Comparison of ENCODE assay signal across 9 cellular contexts in genomic region chr5:68344447-68345111, GRCh38.
DNase-seq lines count a peak whose midpoint lies in the region; ATAC-seq and TF ChIP-seq lines count a peak whose summit lies in the region.
"Had no signal": no experiment of that assay in that cellular context is flagged by ENCODE, and none has a peak within 500 bp of the region (broad histone marks: within the 10 kb centered on the region; RNA-seq: fewer than 3 reads in every experiment).

No MANE protein-coding gene starts in this region.

- H3K27me3 ChIP-seq in left lung = no peaks in the 10 kb centered on the region

- H3K27ac ChIP-seq in left lung = no peak overlapping the region
- H3K27ac ChIP-seq: 22Rv1 had no signal

- DNase-seq in DMS 273 (lab: John Stamatoyannopoulos, UW; ENCODE audit: unreplicated experiment) (peak; percentile 17), DMS 273 treated with DMSO at 0.1 percent for 48 hours (lab: John Stamatoyannopoulos, UW) (no peak), left lung (no peak), progenitor cell of endocrine pancreas (ENCODE audit: low spot score, unreplicated experiment) (no peak), NCI-H2227 treated with DMSO at 0.1 percent for 48 hours (lab: John Stamatoyannopoulos, UW) (no peak)

- peaks cover 7% of the 10 kb centered on the region for H3K9me3 Mint-ChIP-seq in activated T-helper 17 cell treated with anti-CD3 and anti-CD28 coated beads, Interleukin-2, amount 50 U/mL, for 72 hours
- peaks cover 13% of the 10 kb centered on the region for H3K9me3 Mint-ChIP-seq in progenitor cell of endocrine pancreas (ENCODE audit: low read depth)

- peak overlapping the region; percentile 55 for H3K27ac Mint-ChIP-seq in activated T-helper 17 cell treated with anti-CD3 and anti-CD28 coated beads, Interleukin-2, amount 50 U/mL, for 72 hours
- H3K27ac Mint-ChIP-seq in progenitor cell of endocrine pancreas = no peak overlapping the region

- peaks cover 4 to 9% of the 10 kb centered on the region in 2 donors for H3K4me1 ChIP-seq in left lung

- peaks cover 26% of the 10 kb centered on the region for H3K4me1 Mint-ChIP-seq in activated T-helper 17 cell treated with anti-CD3 and anti-CD28 coated beads, Interleukin-2, amount 50 U/mL, for 72 hours
- H3K4me1 Mint-ChIP-seq in progenitor cell of endocrine pancreas (ENCODE audit: low read depth) = peaks cover 2% of the 10 kb centered on the region

- H3K4me3 Mint-ChIP-seq in activated T-helper 17 cell treated with anti-CD3 and anti-CD28 coated beads, Interleukin-2, amount 50 U/mL, for 72 hours = peak overlapping the region; percentile 50
- H3K4me3 Mint-ChIP-seq in progenitor cell of endocrine pancreas (ENCODE audit: low read depth) = no peak overlapping the region

- TF ChIP-seq CTCF in left lung (IDR thresholded peaks at IDR 0.05) (no peak), progenitor cell of endocrine pancreas (IDR thresholded peaks at IDR 0.05; ENCODE audit: unreplicated experiment) (no peak)

- intact Hi-C loops in left lung (cut with DNase I) = no loop called here

- H3K36me3 ChIP-seq in left lung = no peaks in the 10 kb centered on the region

- H3K27me3 Mint-ChIP-seq in activated T-helper 17 cell treated with anti-CD3 and anti-CD28 coated beads, Interleukin-2, amount 50 U/mL, for 72 hours = no peaks in the 10 kb centered on the region
- H3K27me3 Mint-ChIP-seq in progenitor cell of endocrine pancreas = no peaks in the 10 kb centered on the region

- H3K4me3 ChIP-seq in left lung = no peak overlapping the region

- peak; percentile 46 for ATAC-seq in HG03460 (IDR thresholded peaks at IDR 0.05; ENCODE audit: unreplicated experiment)
- ATAC-seq in activated T-helper 17 cell treated with anti-CD3 and anti-CD28 coated beads, Interleukin-2, amount 50 U/mL, for 72 hours (replicated peaks) = peak; percentile 81
- peak; percentile 36 for ATAC-seq in left lung
- no peak for ATAC-seq in HG02938 (IDR thresholded peaks at IDR 0.05; ENCODE audit: unreplicated experiment)

- no peaks in the 10 kb centered on the region for H3K9me3 ChIP-seq in left lung

- H3K36me3 Mint-ChIP-seq in activated T-helper 17 cell treated with anti-CD3 and anti-CD28 coated beads, Interleukin-2, amount 50 U/mL, for 72 hours (ENCODE audit: low read depth) = no peaks in the 10 kb centered on the region
- H3K36me3 Mint-ChIP-seq in progenitor cell of endocrine pancreas (ENCODE audit: insufficient read depth) = no peaks in the 10 kb centered on the region
